In genomic region chr3:160498202-160498601, GRCh38 we compare ENCODE assay signal across 11 cellular contexts. TPM values are rescaled to one million over a fixed set of nuclear protein-coding genes. Genes with fewer than 3 reads are reported as not detected.
"Had no signal": no experiment of that assay in that cellular context is flagged by ENCODE, and none has a peak within 500 bp of the region (broad histone marks: within the 10 kb centered on the region; RNA-seq: fewer than 3 reads in every experiment).

No MANE protein-coding gene starts in this region.

- ATAC-seq: HCT116 had no signal

- H3K9me3 ChIP-seq: HAP-1 had no signal

- H3K4me2 ChIP-seq: KMS-11 had no signal

- H3K4me3 ChIP-seq: GM23248, HAP-1 had no signal

- H3K9ac ChIP-seq: GM23248, KMS-11 had no signal

- H3K27ac ChIP-seq: GM23248, HL-60, KMS-11 had no signal

- H2AFZ ChIP-seq: GM23248 had no signal

- H3K4me1 ChIP-seq: HAP-1 had no signal

- DNase-seq: GM23248, GOT3, H7, HFFc6, IMR-90, KBM-7 had no signal

RNA-seq across cellular contexts. Expression of gene TRIM59, which starts 48.6 kb away (rescaled TPM):
- total RNA-seq: H4 had no signal
